ENCODE assay signal across 1 cellular context in genomic region chr16:16120382-16121184, GRCh38.
TF ChIP-seq lines count a peak whose summit lies in the region.

No MANE protein-coding gene starts in this region.

TF ChIP-seq in K562, 482 proteins besides CTCF, POLR2A, EP300 and RAD21 (continued from another document and continues in another):
- no peak for TF ChIP-seq ZNF407 (IDR thresholded peaks at IDR 0.05; ENCODE audit: low read depth)
- no peak for TF ChIP-seq UBTF (IDR thresholded peaks at IDR 0.05; ENCODE audit: borderline replicate concordance in 1 of 2, low read depth in 2 of 2, low read length in 2 of 2)
- TF ChIP-seq MCM2 (IDR thresholded peaks at IDR 0.05; ENCODE audit: low read depth), result no peak
- TF ChIP-seq ZNF165 (CRISPR knock-in tag; IDR thresholded peaks at IDR 0.05; ENCODE audit: borderline replicate concordance), result no peak
- no peak for TF ChIP-seq BMI1 (IDR thresholded peaks at IDR 0.05; ENCODE audit: low read length)
- TF ChIP-seq TAF15 (IDR thresholded peaks at IDR 0.05; ENCODE audit: low read depth, low read length), result no peak
- no peak for TF ChIP-seq U2AF1 (optimal IDR thresholded peaks at IDR 0.05; ENCODE audit: low read depth, low read length)
- TF ChIP-seq ZNF551 (CRISPR knock-in tag; IDR thresholded peaks at IDR 0.05), result no peak
- TF ChIP-seq LEF1 (IDR thresholded peaks at IDR 0.05), result peak; percentile 60
- TF ChIP-seq ERF (CRISPR knock-in tag; IDR thresholded peaks at IDR 0.05), result no peak
- TF ChIP-seq BCLAF1 (IDR thresholded peaks at IDR 0.05; ENCODE audit: borderline replicate concordance in 1 of 2, control insufficient read depth in 1 of 2, low read depth in 2 of 2, low read length in 1 of 2), result no peak
- TF ChIP-seq ASH1L (IDR thresholded peaks at IDR 0.05; ENCODE audit: borderline replicate concordance, low read depth, partially characterized antibody), result no peak
- TF ChIP-seq CUX1 (CRISPR knock-in tag; IDR thresholded peaks at IDR 0.05), result no peak
- no peak for TF ChIP-seq TAF7 (tag; IDR thresholded peaks at IDR 0.05)
- peak; percentile 21; the same call in 1 of the 2 replicates for TF ChIP-seq MAX (CRISPR knock-in tag; IDR thresholded peaks at IDR 0.05)
- no peak for TF ChIP-seq HDAC1 (IDR thresholded peaks at IDR 0.05)
- TF ChIP-seq SAP30 (IDR thresholded peaks at IDR 0.05; ENCODE audit: borderline replicate concordance, insufficient read depth, low read depth, low read length, poor library complexity, severe bottlenecking), result no peak
- TF ChIP-seq ARNT (IDR thresholded peaks at IDR 0.05), result peak in 1 of 2 experiments; percentile 75; a peak in 1 of 4 replicates
- peak; percentile 87 for TF ChIP-seq TFAP4 (CRISPR knock-in tag; IDR thresholded peaks at IDR 0.05; ENCODE audit: borderline replicate concordance)
- no peak for TF ChIP-seq HDAC8 (tag; IDR thresholded peaks at IDR 0.05)
- TF ChIP-seq RB1 (IDR thresholded peaks at IDR 0.05; ENCODE audit: low read depth), result no peak
- TF ChIP-seq EP400 (IDR thresholded peaks at IDR 0.05), result peak; percentile 36; the same call in 1 of the 2 replicates
- TF ChIP-seq RBBP5 (IDR thresholded peaks at IDR 0.05; ENCODE audit: borderline replicate concordance, insufficient read depth, low read length, poor library complexity, severe bottlenecking), result no peak
- TF ChIP-seq ATF7 (IDR thresholded peaks at IDR 0.05), result peak; percentile 87; the same call in 1 of the 2 replicates
- TF ChIP-seq AFF4 (CRISPR knock-in tag; IDR thresholded peaks at IDR 0.05), result 0 out of 2 replicates have a peak, but pooled peaks have one; percentile 16
- no peak for TF ChIP-seq MYC (IDR thresholded peaks at IDR 0.05; ENCODE audit: low read depth, low read length)
- TF ChIP-seq MYC (CRISPR knock-in tag; IDR thresholded peaks at IDR 0.05; ENCODE audit: borderline replicate concordance, low read depth), result no peak
- peak; percentile 92 to 95 for TF ChIP-seq TRIM24 (IDR thresholded peaks at IDR 0.05)
- no peak for TF ChIP-seq TEAD2 (tag; IDR thresholded peaks at IDR 0.05)
- TF ChIP-seq HES1 (IDR thresholded peaks at IDR 0.05; ENCODE audit: low read depth), result no peak
- TF ChIP-seq ZNF384 (IDR thresholded peaks at IDR 0.05; ENCODE audit: low read depth, low read length), result no peak
